ENCODE assay signal across 13 cellular contexts in the genomic region with DNA sequence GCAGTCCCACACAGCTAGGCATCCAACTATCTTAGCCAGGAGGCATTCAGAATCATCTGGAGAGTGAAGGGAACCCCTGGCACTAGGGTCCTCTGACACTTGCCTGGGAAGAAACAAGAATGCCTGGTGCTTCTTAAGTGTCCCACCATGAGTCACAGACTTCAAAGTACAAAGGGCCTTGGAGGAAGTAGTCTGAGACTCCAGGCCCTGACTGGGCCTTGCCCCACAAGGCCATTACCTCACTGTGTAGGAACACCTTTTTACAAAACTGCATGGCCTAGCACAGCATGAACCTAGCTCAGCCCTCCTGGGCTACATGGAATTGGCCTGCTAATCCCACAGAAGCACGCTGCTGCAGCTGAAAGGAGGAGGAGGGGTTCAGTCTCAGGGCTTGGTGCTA.
"Had no signal": no experiment of that assay in that cellular context is flagged by ENCODE, and none has a peak within 500 bp of the region (broad histone marks: within the 10 kb centered on the region; RNA-seq: fewer than 3 reads in every experiment).

No MANE protein-coding gene starts in this region.

- DNase-seq: activated CD4-positive, CD25-positive, alpha-beta regulatory T cell treated with anti-CD3 and anti-CD28 coated beads, Interleukin-2, amount 50 U/mL, for 72 hours; activated naive CD4-positive, alpha-beta T cell treated with Interleukin-2 at 50 U/mL for 16 hours; kidney; left ventricle myocardium superior; occipital lobe; stimulated activated CD4-positive, alpha-beta T cell treated with anti-CD3 and anti-CD28 coated beads, Interleukin-15, amount 100 ng/mL, for 24 hours; stimulated activated CD4-positive, alpha-beta T cell treated with anti-CD3 and anti-CD28 coated beads, Interleukin-4, amount 100 ng/mL, for 1 hour; stimulated activated naive CD4-positive, alpha-beta T cell treated with Interleukin-2 at 50 U/mL for 16 hours; T-helper 1 cell; T1000 had no signal

- H3K4me3 ChIP-seq: right atrium auricular region, suprapubic skin had no signal

- H3K27me3 ChIP-seq: right atrium auricular region, suprapubic skin had no signal

- FAIRE-seq: astrocyte, kidney had no signal

- H3K36me3 ChIP-seq: suprapubic skin had no signal

- ATAC-seq: left ventricle myocardium superior had no signal

- H3K27ac ChIP-seq: right atrium auricular region, suprapubic skin had no signal

- H3K4me1 ChIP-seq: right atrium auricular region, suprapubic skin had no signal
